Comparison of ENCODE assay signal across 28 cellular contexts in genomic region chr5:175766963-175767362, GRCh38.
"Had no signal": no experiment of that assay in that cellular context is flagged by ENCODE, and none has a peak within 500 bp of the region (broad histone marks: within the 10 kb centered on the region; RNA-seq: fewer than 3 reads in every experiment).

No MANE protein-coding gene starts in this region.

- H3K27me3 ChIP-seq: neural progenitor cell, ovary, right lobe of liver, thyroid gland, upper lobe of left lung, vagina had no signal

- DNase-seq: natural killer cell; occipital lobe; ovary; posterior cingulate gyrus; psoas muscle; right cardiac atrium; right lobe of liver; sigmoid colon; small intestine; stimulated activated CD4-positive, alpha-beta T cell treated with anti-CD3 and anti-CD28 coated beads, Interleukin-15, amount 100 ng/mL, for 24 hours; stimulated activated CD4-positive, alpha-beta T cell treated with anti-CD3 and anti-CD28 coated beads, Interleukin-2, amount 100 ng/mL, for 24 hours; stimulated activated CD4-positive, alpha-beta T cell treated with anti-CD3 and anti-CD28 coated beads, Interleukin-2, amount 100 ng/mL, for 48 hours; stimulated activated CD4-positive, alpha-beta T cell treated with anti-CD3 and anti-CD28 coated beads, Interleukin-4, amount 100 ng/mL, for 24 hours; stimulated activated naive B cell treated with anti-CD40 and anti-IgM and Interleukin-4, amounts not matched to agents 10 μg/mL and 1 μg/mL and 100 μg/mL, for 72 hours; stimulated activated naive CD4-positive, alpha-beta T cell treated with Interleukin-2 at 50 U/mL for 16 hours; stomach; thyroid gland; trophoblast cell; upper lobe of left lung had no signal

- H3K4me1 ChIP-seq: parathyroid adenoma, psoas muscle, right lobe of liver, sigmoid colon, stomach, thyroid gland, tibial nerve, upper lobe of left lung, vagina had no signal

- H3K36me3 ChIP-seq: neural progenitor cell, ovary, right lobe of liver, sigmoid colon, stomach, thoracic aorta, thyroid gland, tibial nerve, upper lobe of left lung, vagina had no signal

- H3K27ac Mint-ChIP-seq: natural killer cell; nephron; neural progenitor cell; progenitor cell of endocrine pancreas; stimulated activated naive B cell treated with anti-CD40 and anti-IgM and Interleukin-4, amounts not matched to agents 10 μg/mL and 1 μg/mL and 100 μg/mL, for 72 hours; stimulated activated naive CD8-positive, alpha-beta T cell treated with anti-CD3 and anti-CD28 coated beads, Interleukin-15, Interleukin-2, amounts not matched to agents 100 ng/mL and 50 ng/mL, for 24 hours had no signal

- H3K36me3 Mint-ChIP-seq: natural killer cell; neural progenitor cell; stimulated activated effector memory CD8-positive, alpha-beta T cell treated with anti-CD3 and anti-CD28 coated beads, Interleukin-12 subunit alpha, Interleukin-12 subunit beta, amount 100 ng/mL, for 72 hours; stimulated activated naive B cell treated with anti-CD40 and anti-IgM and Interleukin-4, amounts not matched to agents 10 μg/mL and 1 μg/mL and 100 μg/mL, for 72 hours had no signal

- H3K9ac ChIP-seq: neural progenitor cell, parathyroid adenoma had no signal

- H3K4me1 Mint-ChIP-seq: natural killer cell; nephron; stimulated activated naive B cell treated with anti-CD40 and anti-IgM and Interleukin-4, amounts not matched to agents 10 μg/mL and 1 μg/mL and 100 μg/mL, for 72 hours had no signal

- ATAC-seq: natural killer cell; psoas muscle; right cardiac atrium; stimulated activated effector memory CD8-positive, alpha-beta T cell treated with anti-CD3 and anti-CD28 coated beads, Interleukin-12 subunit alpha, Interleukin-12 subunit beta, amount 100 ng/mL, for 72 hours; stimulated activated naive B cell treated with anti-CD40 and anti-IgM and Interleukin-4, amounts not matched to agents 10 μg/mL and 1 μg/mL and 100 μg/mL, for 72 hours had no signal

- H3K4me3 Mint-ChIP-seq: natural killer cell; nephron; neural progenitor cell; stimulated activated effector memory CD8-positive, alpha-beta T cell treated with anti-CD3 and anti-CD28 coated beads, Interleukin-12 subunit alpha, Interleukin-12 subunit beta, amount 100 ng/mL, for 72 hours; stimulated activated naive B cell treated with anti-CD40 and anti-IgM and Interleukin-4, amounts not matched to agents 10 μg/mL and 1 μg/mL and 100 μg/mL, for 72 hours; stimulated activated naive CD8-positive, alpha-beta T cell treated with anti-CD3 and anti-CD28 coated beads, Interleukin-15, Interleukin-2, amounts not matched to agents 100 ng/mL and 50 ng/mL, for 24 hours had no signal

- H3K4me3 ChIP-seq: neural progenitor cell, ovary, psoas muscle, right lobe of liver, sigmoid colon, stomach, thoracic aorta, thyroid gland, tibial nerve, upper lobe of left lung, vagina had no signal

- H3K9me3 Mint-ChIP-seq: natural killer cell had no signal

- H3K4me2 ChIP-seq: neural progenitor cell had no signal

- H3K27ac ChIP-seq: neural progenitor cell, ovary, parathyroid adenoma, psoas muscle, right lobe of liver, sigmoid colon, stomach, thoracic aorta, thyroid gland, tibial nerve, upper lobe of left lung, vagina had no signal

- H3K9me3 ChIP-seq: ovary, psoas muscle, right lobe of liver, thoracic aorta, thyroid gland, vagina had no signal
